Comparison of ENCODE assay signal across 25 cellular contexts in the genomic region with DNA sequence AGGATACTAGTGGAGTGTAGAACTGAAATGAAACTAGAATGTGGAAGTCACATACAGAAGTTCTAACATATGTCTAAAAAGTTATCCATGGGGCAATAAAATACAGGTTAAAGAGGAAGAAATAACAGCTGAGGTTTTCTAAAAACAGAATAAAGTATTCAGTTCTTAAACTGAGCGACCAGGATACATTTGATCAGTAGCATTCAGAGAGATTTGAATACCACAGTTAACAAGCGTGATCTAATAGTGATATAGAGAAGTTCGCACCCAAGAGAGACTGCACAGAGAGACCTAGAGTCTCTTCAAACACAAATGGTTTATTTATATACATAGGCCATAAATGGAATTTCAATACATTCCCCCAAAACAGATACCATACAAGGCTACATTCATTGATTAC.
"Had no signal": no experiment of that assay in that cellular context is flagged by ENCODE, and none has a peak within 500 bp of the region (broad histone marks: within the 10 kb centered on the region; RNA-seq: fewer than 3 reads in every experiment).

No MANE protein-coding gene starts in this region.

- H3K4me1 Mint-ChIP-seq: activated CD4-positive, alpha-beta T cell treated with anti-CD3 and anti-CD28 coated beads for 36 hours; activated naive CD8-positive, alpha-beta T cell treated with anti-CD3 and anti-CD28 coated beads, Interleukin-2, amount 10 ng/mL, durations not matched to agents 7 days and 5 days; natural killer cell had no signal

- H3K4me3 ChIP-seq: colonic mucosa, dorsolateral prefrontal cortex, left lung, lung, prostate gland, spleen, thoracic aorta had no signal

- H3K27me3 Mint-ChIP-seq: activated B cell treated with CpG ODN at 0.5 μM for 24 hours; activated CD4-positive, alpha-beta T cell treated with anti-CD3 and anti-CD28 coated beads for 36 hours; activated naive CD8-positive, alpha-beta T cell treated with anti-CD3 and anti-CD28 coated beads, Interleukin-2, amount 10 ng/mL, durations not matched to agents 7 days and 5 days; effector memory CD8-positive, alpha-beta T cell; type B pancreatic cell had no signal

- DNase-seq: activated B cell treated with CpG ODN at 0.5 μM for 24 hours; activated CD4-positive, alpha-beta T cell treated with anti-CD3 and anti-CD28 coated beads for 36 hours; activated CD4-positive, alpha-beta T cell treated with anti-CD3 and anti-CD28 coated beads, Interleukin-2, amount 50 U/mL, for 4 hours; activated CD8-positive, alpha-beta memory T cell treated with anti-CD3 and anti-CD28 coated beads, Interleukin-2, amount 50 U/mL, for 48 hours; activated naive CD4-positive, alpha-beta T cell treated with anti-CD3 and anti-CD28 coated beads for 36 hours; activated naive CD8-positive, alpha-beta T cell treated with anti-CD3 and anti-CD28 coated beads, Interleukin-2, amount 10 ng/mL, durations not matched to agents 7 days and 5 days; activated T-cell treated with anti-CD3 and anti-CD28 coated beads, Interleukin-2, amount 50 U/mL, for 4 hours; amniotic stem cell; colonic mucosa; dorsolateral prefrontal cortex; effector memory CD8-positive, alpha-beta T cell; foreskin melanocyte; hippocampal formation; kidney glomerular epithelial cell; left lung; natural killer cell; spleen; stimulated activated CD4-positive, alpha-beta T cell treated with anti-CD3 and anti-CD28 coated beads, Interleukin-4, amount 100 ng/mL, for 1 hour; stimulated activated naive CD4-positive, alpha-beta T cell treated with Interleukin-2 at 50 U/mL for 16 hours had no signal

- H3K4me1 ChIP-seq: colonic mucosa, left lung, prostate gland, spleen had no signal

- H3K27ac ChIP-seq: colonic mucosa, dorsolateral prefrontal cortex, left lung, prostate gland, spleen, thoracic aorta had no signal

- H3K36me3 ChIP-seq: colonic mucosa, prostate gland, thoracic aorta had no signal

- H3K9me3 ChIP-seq: colonic mucosa, left lung, prostate gland, spleen, thoracic aorta had no signal

- ATAC-seq: activated CD4-positive, alpha-beta T cell treated with anti-CD3 and anti-CD28 coated beads for 36 hours; activated T-cell treated with anti-CD3 and anti-CD28 coated beads, Interleukin-2, amount 50 U/mL, for 4 hours; effector memory CD8-positive, alpha-beta T cell; esophagus mucosa; left lung; natural killer cell had no signal

- H3K27me3 ChIP-seq: colonic mucosa, dorsolateral prefrontal cortex, left lung, spleen had no signal

- H3K27ac Mint-ChIP-seq: activated B cell treated with CpG ODN at 0.5 μM for 24 hours; activated CD4-positive, alpha-beta T cell treated with anti-CD3 and anti-CD28 coated beads for 36 hours; activated naive CD4-positive, alpha-beta T cell treated with anti-CD3 and anti-CD28 coated beads for 36 hours; activated naive CD8-positive, alpha-beta T cell treated with anti-CD3 and anti-CD28 coated beads, Interleukin-2, amount 10 ng/mL, durations not matched to agents 7 days and 5 days; effector memory CD8-positive, alpha-beta T cell; mesothelial cell of epicardium; natural killer cell; type B pancreatic cell had no signal

- H3K9me3 Mint-ChIP-seq: activated B cell treated with CpG ODN at 0.5 μM for 24 hours; activated naive CD4-positive, alpha-beta T cell treated with anti-CD3 and anti-CD28 coated beads for 36 hours; activated naive CD8-positive, alpha-beta T cell treated with anti-CD3 and anti-CD28 coated beads, Interleukin-2, amount 10 ng/mL, durations not matched to agents 7 days and 5 days; activated T-cell treated with anti-CD3 and anti-CD28 coated beads, Interleukin-2, amount 50 U/mL, for 4 hours; mesothelial cell of epicardium; type B pancreatic cell had no signal

- H3K36me3 Mint-ChIP-seq: activated naive CD8-positive, alpha-beta T cell treated with anti-CD3 and anti-CD28 coated beads, Interleukin-2, amount 10 ng/mL, durations not matched to agents 7 days and 5 days; natural killer cell had no signal

- H3K4me3 Mint-ChIP-seq: activated B cell treated with CpG ODN at 0.5 μM for 24 hours; activated CD4-positive, alpha-beta T cell treated with anti-CD3 and anti-CD28 coated beads for 36 hours; activated naive CD4-positive, alpha-beta T cell treated with anti-CD3 and anti-CD28 coated beads for 36 hours; activated naive CD8-positive, alpha-beta T cell treated with anti-CD3 and anti-CD28 coated beads, Interleukin-2, amount 10 ng/mL, durations not matched to agents 7 days and 5 days; activated T-cell treated with anti-CD3 and anti-CD28 coated beads, Interleukin-2, amount 50 U/mL, for 4 hours; effector memory CD8-positive, alpha-beta T cell; mesothelial cell of epicardium; natural killer cell; type B pancreatic cell had no signal
